ENCODE assay signal across 12 cellular contexts in the genomic region with DNA sequence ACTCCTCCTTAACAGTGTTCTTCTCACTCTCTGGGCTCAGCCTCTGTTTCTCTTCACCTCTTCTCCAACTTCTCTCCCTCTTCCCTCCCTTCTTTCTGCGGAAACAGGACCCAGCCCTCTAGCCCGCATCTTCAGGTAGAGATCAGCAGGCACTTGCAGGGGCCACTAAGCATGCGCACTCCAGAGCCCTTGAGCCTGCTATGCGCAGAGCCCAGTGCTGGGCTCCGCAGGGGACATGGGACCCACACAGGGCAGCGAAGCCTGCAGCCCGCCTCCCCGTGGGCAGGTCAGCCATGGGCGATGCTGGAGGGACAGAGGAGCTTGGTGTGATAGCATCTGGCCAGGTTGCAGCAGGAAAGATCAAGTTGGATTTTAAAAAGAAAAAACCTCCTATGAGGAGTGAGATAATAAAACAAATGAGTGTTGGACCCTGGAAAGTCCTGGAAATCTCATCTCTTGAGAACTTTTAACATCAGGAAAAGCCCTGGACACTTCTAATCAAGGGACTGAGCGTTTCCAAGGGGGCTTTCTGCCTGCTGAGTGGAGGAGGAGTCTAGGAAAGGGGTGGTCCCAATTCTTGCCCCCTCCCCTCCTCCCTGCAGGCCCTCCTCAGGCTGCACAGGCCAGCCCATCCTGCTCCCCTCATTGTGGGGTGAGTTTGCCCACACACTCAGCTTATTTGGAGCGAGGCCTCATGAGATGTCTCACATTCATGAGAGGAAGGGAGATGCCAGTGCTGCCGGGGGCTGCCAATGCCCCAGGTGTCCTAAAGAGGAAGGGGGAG.
DNase-seq lines count a peak whose midpoint lies in the region; ATAC-seq and TF ChIP-seq lines count a peak whose summit lies in the region.
"Had no signal": no experiment of that assay in that cellular context is flagged by ENCODE, and none has a peak within 500 bp of the region (broad histone marks: within the 10 kb centered on the region; RNA-seq: fewer than 3 reads in every experiment).

No MANE protein-coding gene starts in this region.

- in situ Hi-C loops in transverse colon (cut with MboI; ENCODE audit: low pct_ligation_motif_present in 1 of 4, low pct_unique_long_range_greater_than_20kb in 1 of 4, low sequenced_read_pairs in 3 of 4), result no loop called here

- WGBS in transverse colon (ENCODE audit: low coverage in 1 of 2), 2 donors, result 66 to 69% methylated on average over 3 to 12 of the region's 12 CpGs
- WGBS in gastroesophageal sphincter (ENCODE audit: low coverage in 1 of 2), 2 donors, result 48 to 80% methylated on average over 1 to 2 of the region's 12 CpGs

- TF ChIP-seq POLR2A in transverse colon (IDR thresholded peaks at IDR 0.05) (no peak), gastroesophageal sphincter (IDR thresholded peaks at IDR 0.05) (no peak)

- POLR2A ChIA-PET in GM10248 (lab: Yijun Ruan, JAX), result no interaction called here

- TF ChIP-seq EP300 in transverse colon (IDR thresholded peaks at IDR 0.05; ENCODE audit: low read depth) (no peak), gastroesophageal sphincter (IDR thresholded peaks at IDR 0.05) (no peak)

- H3K36me3 ChIP-seq in left lung (no peaks in the 10 kb centered on the region), transverse colon (no peaks in the 10 kb centered on the region), gastroesophageal sphincter (no peaks in the 10 kb centered on the region)
- H3K36me3 ChIP-seq: heart right ventricle had no signal

- H3K27ac Mint-ChIP-seq in stimulated activated naive CD8-positive, alpha-beta T cell treated with anti-CD3 and anti-CD28 coated beads, Interleukin-15, amount 100 ng/mL, for 72 hours, result peak overlapping the region in 1 of 2 donors; percentile 72

- CTCF ChIA-PET in GM10248 (lab: Yijun Ruan, JAX), result interaction anchor here (1.2 kb wide), 1 partner anchor 54 kb away, joined by 4 read pairs; no protein-coding TSS in a partner anchor

- H3K27ac ChIP-seq in left lung (no peak overlapping the region), transverse colon (no peak overlapping the region), gastroesophageal sphincter (no peak overlapping the region)
- H3K27ac ChIP-seq: heart right ventricle, psoas muscle had no signal

- TF ChIP-seq CTCF in left lung (IDR thresholded peaks at IDR 0.05) (no peak), transverse colon (IDR thresholded peaks at IDR 0.05) (no peak), gastroesophageal sphincter (IDR thresholded peaks at IDR 0.05) (no peak), GM10248 (IDR thresholded peaks at IDR 0.05; ENCODE audit: control extremely low read depth, extremely low read depth, low read depth, missing control alignments) (no peak)

- intact Hi-C loops in left lung (cut with DNase I) (no loop called here), transverse colon (cut with DNase I; ENCODE audit: low total_unique reads) (no loop called here)

- H3K4me1 Mint-ChIP-seq in stimulated activated naive CD8-positive, alpha-beta T cell treated with anti-CD3 and anti-CD28 coated beads, Interleukin-15, amount 100 ng/mL, for 72 hours, result peaks cover 29% of the 10 kb centered on the region

- H3K9me3 Mint-ChIP-seq in stimulated activated naive CD8-positive, alpha-beta T cell treated with anti-CD3 and anti-CD28 coated beads, Interleukin-15, amount 100 ng/mL, for 72 hours, result no peaks in the 10 kb centered on the region
- H3K9me3 Mint-ChIP-seq: CD4-positive, CD25-positive, alpha-beta regulatory T cell had no signal

- DNase-seq in stimulated activated naive CD8-positive, alpha-beta T cell treated with anti-CD3 and anti-CD28 coated beads, Interleukin-15, amount 100 ng/mL, for 72 hours, result no peak
- no peak for DNase-seq in stimulated activated naive CD8-positive, alpha-beta T cell treated with anti-CD3 and anti-CD28 coated beads, Interleukin-15, Interleukin-2, amounts not matched to agents 100 U/mL and 50 U/mL, for 24 hours
- DNase-seq in NCI-H69 (lab: John Stamatoyannopoulos, UW) (peak; percentile 31), left lung (no peak), transverse colon (no peak), GM10248 (ENCODE audit: extremely low spot score) (no peak)
- DNase-seq: stimulated activated naive CD4-positive, alpha-beta T cell treated with Interleukin-2 at 50 U/mL for 16 hours had no signal

- peaks cover 35% of the 10 kb centered on the region for H3K27me3 Mint-ChIP-seq in stimulated activated naive CD8-positive, alpha-beta T cell treated with anti-CD3 and anti-CD28 coated beads, Interleukin-15, amount 100 ng/mL, for 72 hours
- H3K27me3 Mint-ChIP-seq: CD4-positive, CD25-positive, alpha-beta regulatory T cell had no signal

- H3K27me3 ChIP-seq in left lung (peaks cover 10 to 75% of the 10 kb centered on the region in 2 donors), transverse colon (peaks cover 39% of the 10 kb centered on the region), gastroesophageal sphincter (peaks cover 64% of the 10 kb centered on the region)

- H3K9me3 ChIP-seq in left lung, result no peaks in the 10 kb centered on the region
- H3K9me3 ChIP-seq in transverse colon, result no peaks in the 10 kb centered on the region
- no peaks in the 10 kb centered on the region for H3K9me3 ChIP-seq in gastroesophageal sphincter
- H3K9me3 ChIP-seq: heart right ventricle, psoas muscle had no signal

- H3K4me1 ChIP-seq in left lung (peaks cover 5 to 8% of the 10 kb centered on the region in 2 donors), transverse colon (peaks cover 5 to 11% (median 11%) of the 10 kb centered on the region in 4 donors), gastroesophageal sphincter (peaks cover 0 to 10% (median 7%) of the 10 kb centered on the region in 3 donors)
- H3K4me1 ChIP-seq: psoas muscle had no signal

- H3K4me3 ChIP-seq in left lung, result no peak overlapping the region
- H3K4me3 ChIP-seq in transverse colon, result no peak overlapping the region
- H3K4me3 ChIP-seq in gastroesophageal sphincter, result no peak overlapping the region

- no peak for ATAC-seq in stimulated activated naive CD8-positive, alpha-beta T cell treated with anti-CD3 and anti-CD28 coated beads, Interleukin-15, amount 100 ng/mL, for 72 hours
- ATAC-seq in stimulated activated naive CD8-positive, alpha-beta T cell treated with anti-CD3 and anti-CD28 coated beads, Interleukin-15, Interleukin-2, amounts not matched to agents 100 U/mL and 50 U/mL, for 24 hours, result no peak
- ATAC-seq in left lung (peak; percentile 74), gastroesophageal sphincter (no peak), GM19467 (IDR thresholded peaks at IDR 0.05; ENCODE audit: unreplicated experiment) (no peak)

- peak overlapping the region; percentile 50 to 65 for H3K4me3 Mint-ChIP-seq in stimulated activated naive CD8-positive, alpha-beta T cell treated with anti-CD3 and anti-CD28 coated beads, Interleukin-15, amount 100 ng/mL, for 72 hours
